21 cellular contexts compared by ENCODE assay signal in genomic region chr9:127086771-127087170, GRCh38. TPM values are rescaled to one million over a fixed set of nuclear protein-coding genes. Genes with fewer than 3 reads are reported as not detected.
A peak's percentile ranks its signal among the peaks of the same experiment; 100 is the strongest.
DNase-seq lines count a peak whose midpoint lies in the region; TF ChIP-seq lines count a peak whose summit lies in the region.
"Had no signal": no experiment of that assay in that cellular context is flagged by ENCODE, and none has a peak within 500 bp of the region (broad histone marks: within the 10 kb centered on the region; RNA-seq: fewer than 3 reads in every experiment).

No MANE protein-coding gene starts in this region.

- POLR2A ChIA-PET in AG04450 (lab: Yijun Ruan, JAX): no interaction called here

- H3K27me3 ChIP-seq in AG04450 (ENCODE audit: control insufficient read depth, insufficient read depth, low read length): no peaks in the 10 kb centered on the region
- H3K27me3 ChIP-seq: BE2C had no signal

- H3K4me1 Mint-ChIP-seq in neural crest cell (no peaks in the 10 kb centered on the region), type B pancreatic cell (ENCODE audit: unreplicated experiment) (peaks cover 4% of the 10 kb centered on the region)
- H3K4me1 Mint-ChIP-seq: CD14-positive monocyte had no signal

- peaks cover 6% of the 10 kb centered on the region for H3K36me3 Mint-ChIP-seq in neural crest cell (ENCODE audit: low read depth)
- peaks cover 13% of the 10 kb centered on the region for H3K36me3 Mint-ChIP-seq in type B pancreatic cell
- H3K36me3 Mint-ChIP-seq: CD14-positive monocyte had no signal

- TF ChIP-seq CTCF in AG04450 (IDR thresholded peaks at IDR 0.05; ENCODE audit: low read depth, low read length) (no peak), coronary artery (IDR thresholded peaks at IDR 0.05) (no peak), neural crest cell (conservative IDR thresholded peaks at IDR 0.05) (no peak), type B pancreatic cell (conservative IDR thresholded peaks at IDR 0.05) (no peak)

- CTCF ChIA-PET in AG04450 (lab: Charles Lee): no interaction called here

- H3K4me3 ChIP-seq in AG04450 (ENCODE audit: low read depth, low read length) (no peak overlapping the region), coronary artery (no peak overlapping the region)
- H3K4me3 ChIP-seq: BLaER1 treated with 17β-estradiol and CSF1 and Interleukin-3, amounts not matched to agents 10 nM and 100 nM; GM12878; HAP-1 had no signal

- H3K4me3 Mint-ChIP-seq in neural crest cell: no peak overlapping the region
- no peak overlapping the region for H3K4me3 Mint-ChIP-seq in type B pancreatic cell
- H3K4me3 Mint-ChIP-seq: CD14-positive monocyte; CD4-positive, alpha-beta T cell; CD8-positive, alpha-beta memory T cell; HFFc6 had no signal

- peak overlapping the region; percentile 13 for H3K27ac Mint-ChIP-seq in neural crest cell (ENCODE audit: unreplicated experiment)
- H3K27ac Mint-ChIP-seq in type B pancreatic cell: no peak overlapping the region
- H3K27ac Mint-ChIP-seq: CD4-positive, alpha-beta T cell; HFFc6 had no signal

- no peak for DNase-seq in AG04450 (ENCODE audit: low read depth, low spot score)
- DNase-seq in coronary artery (ENCODE audit: low spot score): peak; percentile 26
- DNase-seq in neural crest cell (ENCODE audit: low read depth, low spot score): no peak
- peak; percentile 34 for DNase-seq in type B pancreatic cell (ENCODE audit: extremely low spot score, unreplicated experiment)
- DNase-seq in activated effector memory CD4-positive, alpha-beta T cell treated with anti-CD3 and anti-CD28 coated beads, Interleukin-2, amount 50 U/mL, for 16 hours: no peak
- DNase-seq in activated CD4-positive, alpha-beta T cell treated with anti-CD3 and anti-CD28 coated beads for 48 hours: no peak
- no peak for DNase-seq in AG20443 (ENCODE audit: low spot score)
- DNase-seq: AML-193; BE2C; CD4-positive, alpha-beta T cell; CD8-positive, alpha-beta memory T cell; DMS 273 treated with DMSO at 0.1 percent for 48 hours; DMS79; EL; GDM1; GOT3; HFFc6 had no signal

- no peaks in the 10 kb centered on the region for H3K9me3 ChIP-seq in AG04450 (ENCODE audit: control insufficient read depth, insufficient read depth, low read length)
- H3K9me3 ChIP-seq: BE2C; BLaER1 treated with 17β-estradiol and CSF1 and Interleukin-3, amounts not matched to agents 10 nM and 100 nM; HAP-1 had no signal

- H3K27me3 Mint-ChIP-seq in neural crest cell (ENCODE audit: low read depth) (no peaks in the 10 kb centered on the region), type B pancreatic cell (no peaks in the 10 kb centered on the region)
- H3K27me3 Mint-ChIP-seq: CD8-positive, alpha-beta memory T cell had no signal

- H3K27ac ChIP-seq in AG04450 (ENCODE audit: low read depth, low read length): peak overlapping the region; percentile 11
- H3K27ac ChIP-seq in coronary artery: no peak overlapping the region
- H3K27ac ChIP-seq: BLaER1 treated with 17β-estradiol and CSF1 and Interleukin-3, amounts not matched to agents 10 nM and 100 nM had no signal

- no peaks in the 10 kb centered on the region for H3K9me3 Mint-ChIP-seq in neural crest cell
- no peaks in the 10 kb centered on the region for H3K9me3 Mint-ChIP-seq in type B pancreatic cell
- H3K9me3 Mint-ChIP-seq: CD14-positive monocyte; CD4-positive, alpha-beta T cell; CD8-positive, alpha-beta memory T cell; HFFc6 had no signal

RNA-seq across cellular contexts. Expression of gene ANGPTL2, which starts 35.7 kb away (rescaled TPM):
- 107 and 108 TPM in 2 replicates for polyA plus RNA-seq in AG04450 (2011; rRNA removed)
- polyA minus RNA-seq in AG04450 (2011; rRNA and poly(A)+ RNA removed): 64.2 and 76.5 TPM in 2 replicates
- 17.9 and 19.2 TPM in 2 replicates for total RNA-seq in neural crest cell
- 5.4 and 20.6 TPM in 2 replicates for total RNA-seq in type B pancreatic cell (ENCODE audit: low replicate concordance)
- total RNA-seq: CD4-positive, alpha-beta T cell; CD8-positive, alpha-beta memory T cell had no signal
- polyA plus RNA-seq: CD14-positive monocyte; CD8-positive, alpha-beta memory T cell had no signal

Comparison
In these comparisons a context has a peak if more than half of its experiments do, and no peak if none do; other contexts are left out.
1. DNase-seq: peak in coronary artery (single experiment) and type B pancreatic cell (single experiment); none in AG04450 (single experiment), neural crest cell (single experiment), activated effector memory CD4-positive, alpha-beta T cell treated with anti-CD3 and anti-CD28 coated beads, Interleukin-2, amount 50 U/mL, for 16 hours (single experiment), activated CD4-positive, alpha-beta T cell treated with anti-CD3 and anti-CD28 coated beads for 48 hours (single experiment) and AG20443 (single experiment).